In genomic region chr19:13173129-13173737, GRCh38 we compare ENCODE assay signal across 11 cellular contexts. TPM values are rescaled to one million over a fixed set of nuclear protein-coding genes. Genes with fewer than 3 reads are reported as not detected.
DNase-seq lines count a peak whose midpoint lies in the region; TF ChIP-seq lines count a peak whose summit lies in the region.
"Had no signal": no experiment of that assay in that cellular context is flagged by ENCODE, and none has a peak within 500 bp of the region (broad histone marks: within the 10 kb centered on the region; RNA-seq: fewer than 3 reads in every experiment).

No MANE protein-coding gene starts in this region.

- H3K27ac Mint-ChIP-seq in activated naive CD4-positive, alpha-beta T cell treated with anti-CD3 and anti-CD28 coated beads for 36 hours: peak overlapping the region; percentile 99
- peak overlapping the region; percentile 85 to 96 (median 92) for H3K27ac Mint-ChIP-seq in immature natural killer cell

- intact Hi-C loops in activated naive CD4-positive, alpha-beta T cell treated with anti-CD3 and anti-CD28 coated beads for 36 hours (cut with micrococcal nuclease): loop anchor here (2.0 kb wide), 1 partner anchor 160 kb away; no protein-coding TSS in a partner anchor
- intact Hi-C loops in thyroid gland (cut with DNase I): no loop called here

- no peaks in the 10 kb centered on the region for H3K27me3 ChIP-seq in thyroid gland
- H3K27me3 ChIP-seq: cardiac muscle cell had no signal

- H3K4me3 Mint-ChIP-seq in activated naive CD4-positive, alpha-beta T cell treated with anti-CD3 and anti-CD28 coated beads for 36 hours: peak overlapping the region; percentile 90
- peak overlapping the region; percentile 51 to 82 (median 66) for H3K4me3 Mint-ChIP-seq in immature natural killer cell

- H3K36me3 ChIP-seq in SK-N-MC (ENCODE audit: insufficient read depth, low read length) (no peaks in the 10 kb centered on the region), thyroid gland (no peaks in the 10 kb centered on the region)
- H3K36me3 ChIP-seq: cardiac muscle cell, prostate gland had no signal

- 41 to 49% methylated on average over 11 to 12 of the region's 12 CpGs for WGBS in thyroid gland, 2 donors

- H3K4me1 ChIP-seq in thyroid gland: peaks cover 19 to 41% of the 10 kb centered on the region in 2 donors
- H3K4me1 ChIP-seq: prostate gland had no signal

- H3K36me3 Mint-ChIP-seq in activated naive CD4-positive, alpha-beta T cell treated with anti-CD3 and anti-CD28 coated beads for 36 hours (ENCODE audit: low read depth): peaks cover 3% of the 10 kb centered on the region
- no peaks in the 10 kb centered on the region for H3K36me3 Mint-ChIP-seq in immature natural killer cell

- no peaks in the 10 kb centered on the region for H3K9me3 Mint-ChIP-seq in activated naive CD4-positive, alpha-beta T cell treated with anti-CD3 and anti-CD28 coated beads for 36 hours
- H3K9me3 Mint-ChIP-seq in immature natural killer cell: no peaks in the 10 kb centered on the region

- H3K4me1 Mint-ChIP-seq in activated naive CD4-positive, alpha-beta T cell treated with anti-CD3 and anti-CD28 coated beads for 36 hours (ENCODE audit: low read depth): peaks cover 57% of the 10 kb centered on the region
- peaks cover 51 to 58% of the 10 kb centered on the region in 2 donors for H3K4me1 Mint-ChIP-seq in immature natural killer cell

- no peak for DNase-seq in activated naive CD4-positive, alpha-beta T cell treated with anti-CD3 and anti-CD28 coated beads for 36 hours
- DNase-seq in activated naive CD4-positive, alpha-beta T cell treated with anti-CD3 and anti-CD28 coated beads, Interleukin-2, amount 50 U/mL, for 16 hours: no peak
- DNase-seq in SK-N-MC (ENCODE audit: low read depth, low spot score): no peak
- no peak for DNase-seq in immature natural killer cell
- peak; percentile 52 to 54 for DNase-seq in thyroid gland
- DNase-seq in stimulated activated naive CD4-positive, alpha-beta T cell (lab: John Stamatoyannopoulos, UW): no peak
- DNase-seq in effector CD4-positive, alpha-beta T cell: no peak
- DNase-seq in 8988T: no peak
- DNase-seq: SIG-M5 had no signal

- no peak for TF ChIP-seq CTCF in thyroid gland (IDR thresholded peaks at IDR 0.05)

- no peak for TF ChIP-seq POLR2A in thyroid gland (IDR thresholded peaks at IDR 0.05)

- H3K9ac ChIP-seq in SK-N-MC (ENCODE audit: insufficient read length): no peak overlapping the region

- H3K27me3 Mint-ChIP-seq in activated naive CD4-positive, alpha-beta T cell treated with anti-CD3 and anti-CD28 coated beads for 36 hours (ENCODE audit: low read depth): no peaks in the 10 kb centered on the region
- H3K27me3 Mint-ChIP-seq in immature natural killer cell (ENCODE audit: low read depth in 3 of 3): peaks cover 0 to 2% (median 0%) of the 10 kb centered on the region in 3 donors

- no peaks in the 10 kb centered on the region for H3K9me3 ChIP-seq in SK-N-MC (ENCODE audit: low read depth, low read length)
- H3K9me3 ChIP-seq in thyroid gland: no peaks in the 10 kb centered on the region
- H3K9me3 ChIP-seq: prostate gland had no signal

- no peak overlapping the region for H3K4me3 ChIP-seq in SK-N-MC
- H3K4me3 ChIP-seq in thyroid gland (replicated peaks in 1 of 3): no peak overlapping the region
- H3K4me3 ChIP-seq: cardiac muscle cell, prostate gland had no signal

- CTCF ChIA-PET in activated naive CD4-positive, alpha-beta T cell treated with anti-CD3 and anti-CD28 coated beads for 36 hours (lab: Charles Lee): interaction anchor here (0.7 kb wide), 2 partner anchors 106 to 173 kb away, joined by 3 to 6 read pairs; no protein-coding TSS in a partner anchor

- H3K27ac ChIP-seq in SK-N-MC (0 out of 2 replicates have a peak overlapping the region, but pooled peaks have one; percentile 13), thyroid gland (peak overlapping the region; percentile 81 to 92 (median 91))

RNA-seq across cellular contexts. Expression of gene IER2, which starts 23.0 kb away (rescaled TPM):
- 100 to 1,000 TPM; 120 to 123 TPM for total RNA-seq in activated naive CD4-positive, alpha-beta T cell treated with anti-CD3 and anti-CD28 coated beads for 36 hours
- polyA plus RNA-seq in immature natural killer cell: 100 to 1,000 TPM; 395 to 487 (median 487) TPM
- total RNA-seq in thyroid gland: 100 to 1,000 TPM in 1 of 4 donors, 10 to 100 TPM in 3; 55.0 to 139 (median 65.9) TPM

RNA-seq across cellular contexts. Expression of gene STX10, which starts 23.1 kb away (rescaled TPM):
- 10 to 100 TPM; 48.3 to 48.9 TPM for total RNA-seq in activated naive CD4-positive, alpha-beta T cell treated with anti-CD3 and anti-CD28 coated beads for 36 hours
- 10 to 100 TPM; 56.8 to 92.5 (median 66.0) TPM for polyA plus RNA-seq in immature natural killer cell
- 10 to 100 TPM; 39.2 to 91.9 (median 56.5) TPM for total RNA-seq in thyroid gland

RNA-seq across cellular contexts. Expression of gene NACC1, which starts 55.2 kb away (rescaled TPM):
- 10 to 100 TPM; 41.3 to 45.0 TPM for total RNA-seq in activated naive CD4-positive, alpha-beta T cell treated with anti-CD3 and anti-CD28 coated beads for 36 hours
- polyA plus RNA-seq in immature natural killer cell: 1 to 10 TPM in 2 of 3 donors, not detected in 1; 1.2 to 2.8 TPM
- 10 to 100 TPM; 16.9 to 67.7 (median 43.0) TPM for total RNA-seq in thyroid gland

RNA-seq across cellular contexts. Expression of gene TRMT1, which starts 56.7 kb away (rescaled TPM):
- total RNA-seq in activated naive CD4-positive, alpha-beta T cell treated with anti-CD3 and anti-CD28 coated beads for 36 hours: 10 to 100 TPM; 55.8 to 59.6 TPM
- polyA plus RNA-seq in immature natural killer cell: 10 to 100 TPM; 13.2 to 16.5 (median 16.3) TPM
- 10 to 100 TPM; 23.9 to 31.3 (median 29.1) TPM for total RNA-seq in thyroid gland

Comparison
In these comparisons a context has a peak if more than half of its experiments do, and no peak if none do; other contexts are left out.
1. DNase-seq: peak in thyroid gland (2 of 2); none in activated naive CD4-positive, alpha-beta T cell treated with anti-CD3 and anti-CD28 coated beads for 36 hours (single experiment), activated naive CD4-positive, alpha-beta T cell treated with anti-CD3 and anti-CD28 coated beads, Interleukin-2, amount 50 U/mL, for 16 hours (single experiment), SK-N-MC (single experiment), immature natural killer cell (0 of 3), stimulated activated naive CD4-positive, alpha-beta T cell (0 of 6), effector CD4-positive, alpha-beta T cell (single experiment) and 8988T (single experiment).